Comparison of ENCODE assay signal across 2 cellular contexts in genomic region chr4:120525106-120525505, GRCh38.
TF ChIP-seq lines count a peak whose summit lies in the region.

No MANE protein-coding gene starts in this region.

TF ChIP-seq in HepG2, 621 proteins besides CTCF, POLR2A, EP300 and RAD21 (continued from another document):
- TF ChIP-seq MAZ (IDR thresholded peaks at IDR 0.05; ENCODE audit: borderline replicate concordance, low read depth, low read length) (no peak), MAZ (CRISPR knock-in tag; IDR thresholded peaks at IDR 0.05; ENCODE audit: low read depth) (no peak), ZNF564 (CRISPR knock-in tag; IDR thresholded peaks at IDR 0.05) (no peak)
TF ChIP-seq in HepG2: peak in this region for 2.

TF ChIP-seq in K562, 482 proteins besides CTCF, POLR2A, EP300 and RAD21 (continued from another document):
- TF ChIP-seq, protein P1, sequence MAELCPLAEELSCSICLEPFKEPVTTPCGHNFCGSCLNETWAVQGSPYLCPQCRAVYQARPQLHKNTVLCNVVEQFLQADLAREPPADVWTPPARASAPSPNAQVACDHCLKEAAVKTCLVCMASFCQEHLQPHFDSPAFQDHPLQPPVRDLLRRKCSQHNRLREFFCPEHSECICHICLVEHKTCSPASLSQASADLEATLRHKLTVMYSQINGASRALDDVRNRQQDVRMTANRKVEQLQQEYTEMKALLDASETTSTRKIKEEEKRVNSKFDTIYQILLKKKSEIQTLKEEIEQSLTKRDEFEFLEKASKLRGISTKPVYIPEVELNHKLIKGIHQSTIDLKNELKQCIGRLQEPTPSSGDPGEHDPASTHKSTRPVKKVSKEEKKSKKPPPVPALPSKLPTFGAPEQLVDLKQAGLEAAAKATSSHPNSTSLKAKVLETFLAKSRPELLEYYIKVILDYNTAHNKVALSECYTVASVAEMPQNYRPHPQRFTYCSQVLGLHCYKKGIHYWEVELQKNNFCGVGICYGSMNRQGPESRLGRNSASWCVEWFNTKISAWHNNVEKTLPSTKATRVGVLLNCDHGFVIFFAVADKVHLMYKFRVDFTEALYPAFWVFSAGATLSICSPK (IDR thresholded peaks at IDR 0.05; ENCODE audit: borderline replicate concordance), result no peak
- TF ChIP-seq MAFK (IDR thresholded peaks at IDR 0.05; ENCODE audit: low read length) (0 out of 2 replicates have a peak, but pooled peaks have one; percentile 19), ZNF146 (CRISPR knock-in tag; IDR thresholded peaks at IDR 0.05; ENCODE audit: unreplicated experiment) (no peak), POU5F1 (IDR thresholded peaks at IDR 0.05; ENCODE audit: borderline replicate concordance, low read depth, low read length, partially characterized antibody) (no peak)
